8 cellular contexts compared by ENCODE assay signal in the genomic region with DNA sequence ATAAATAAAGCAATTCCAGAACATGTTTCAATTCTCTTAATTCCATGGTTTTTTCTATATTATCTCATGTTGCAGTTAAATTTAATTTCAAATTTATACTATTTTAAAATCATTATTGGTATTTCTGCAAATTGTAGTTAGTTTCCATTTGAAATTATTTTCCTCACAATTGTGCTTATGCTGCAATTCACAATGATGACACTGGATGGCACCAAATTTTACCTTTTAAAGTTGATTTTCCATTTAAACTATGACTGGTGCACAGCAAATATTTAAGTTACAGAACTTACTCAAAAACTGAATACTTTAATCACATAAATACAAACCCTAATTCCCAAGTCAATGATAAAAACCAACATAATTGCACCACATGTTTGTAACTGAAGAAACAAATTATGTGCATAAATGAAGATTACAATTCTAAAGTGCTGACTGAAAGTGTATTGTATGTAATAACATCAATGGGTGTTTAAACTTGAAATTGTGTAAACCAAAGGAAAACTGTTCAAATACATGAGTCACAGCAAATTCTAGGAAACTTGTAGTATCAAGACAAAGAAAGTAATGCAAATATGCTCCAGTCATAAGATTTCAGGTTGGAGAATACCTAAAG.
DNase-seq lines count a peak whose midpoint lies in the region; ATAC-seq, FAIRE-seq and TF ChIP-seq lines count a peak whose summit lies in the region.

No MANE protein-coding gene starts in this region.

- no peaks in the 10 kb centered on the region for H3K27me3 Mint-ChIP-seq in WTC11 (ENCODE audit: low read depth)

- no peak for DNase-seq in GM10248 (ENCODE audit: extremely low spot score)
- peak; percentile 66 for DNase-seq in HT-29 (ENCODE audit: low spot score)
- DNase-seq in WTC11 (ENCODE audit: low spot score): no peak
- peak; percentile 27 for DNase-seq in left kidney (ENCODE audit: low read depth, low spot score)
- DNase-seq in T-helper 9 cell: no peak
- DNase-seq in 8988T: no peak
- DNase-seq in GM12891 (ENCODE audit: insufficient read length, low spot score): no peak

- no peak overlapping the region for H3K27ac Mint-ChIP-seq in WTC11

- H3K4me1 Mint-ChIP-seq in WTC11: peaks cover 7% of the 10 kb centered on the region

- TF ChIP-seq POLR2A in GM12891 (IDR thresholded peaks at IDR 0.05; ENCODE audit: low read depth, low read length): no peak

- CTCF ChIA-PET in GM10248 (lab: Yijun Ruan, JAX): interaction anchor here (1.2 to 5.4 kb wide), 5 partner anchors 73 to 316 kb away, joined by 3 to 38 read pairs (median 10); no protein-coding TSS in a partner anchor
- CTCF ChIA-PET in WTC11 (lab: Charles Lee): interaction anchor here (0.7 to 3.4 kb wide), 7 partner anchors 18 to 313 kb away, joined by 3 to 20 read pairs (median 5); no protein-coding TSS in a partner anchor

- H3K36me3 Mint-ChIP-seq in WTC11: no peaks in the 10 kb centered on the region

- peaks cover 13% of the 10 kb centered on the region; the same call in 1 of the 2 replicates for H3K9me3 Mint-ChIP-seq in WTC11

- no peak overlapping the region for H3K4me3 Mint-ChIP-seq in WTC11

- POLR2A ChIA-PET in GM10248 (lab: Yijun Ruan, JAX): no interaction called here
- POLR2A ChIA-PET in WTC11 (lab: Charles Lee): no interaction called here

- TF ChIP-seq CTCF in GM10248 (IDR thresholded peaks at IDR 0.05; ENCODE audit: control extremely low read depth, extremely low read depth, low read depth, missing control alignments) (peak; percentile 64), WTC11 (IDR thresholded peaks at IDR 0.05) (peak; percentile 61)

- ATAC-seq in WTC11: no peak
- ATAC-seq in HG03280 (IDR thresholded peaks at IDR 0.05; ENCODE audit: unreplicated experiment): no peak

- no peak for FAIRE-seq in GM12891 (lab: Jason Lieb, UNC)

TF ChIP-seq in WTC11, 78 proteins besides CTCF, POLR2A, EP300 and RAD21:
- TF ChIP-seq GABPB1 (CRISPR knock-in tag; IDR thresholded peaks at IDR 0.05): no peak
- TF ChIP-seq, protein P1, sequence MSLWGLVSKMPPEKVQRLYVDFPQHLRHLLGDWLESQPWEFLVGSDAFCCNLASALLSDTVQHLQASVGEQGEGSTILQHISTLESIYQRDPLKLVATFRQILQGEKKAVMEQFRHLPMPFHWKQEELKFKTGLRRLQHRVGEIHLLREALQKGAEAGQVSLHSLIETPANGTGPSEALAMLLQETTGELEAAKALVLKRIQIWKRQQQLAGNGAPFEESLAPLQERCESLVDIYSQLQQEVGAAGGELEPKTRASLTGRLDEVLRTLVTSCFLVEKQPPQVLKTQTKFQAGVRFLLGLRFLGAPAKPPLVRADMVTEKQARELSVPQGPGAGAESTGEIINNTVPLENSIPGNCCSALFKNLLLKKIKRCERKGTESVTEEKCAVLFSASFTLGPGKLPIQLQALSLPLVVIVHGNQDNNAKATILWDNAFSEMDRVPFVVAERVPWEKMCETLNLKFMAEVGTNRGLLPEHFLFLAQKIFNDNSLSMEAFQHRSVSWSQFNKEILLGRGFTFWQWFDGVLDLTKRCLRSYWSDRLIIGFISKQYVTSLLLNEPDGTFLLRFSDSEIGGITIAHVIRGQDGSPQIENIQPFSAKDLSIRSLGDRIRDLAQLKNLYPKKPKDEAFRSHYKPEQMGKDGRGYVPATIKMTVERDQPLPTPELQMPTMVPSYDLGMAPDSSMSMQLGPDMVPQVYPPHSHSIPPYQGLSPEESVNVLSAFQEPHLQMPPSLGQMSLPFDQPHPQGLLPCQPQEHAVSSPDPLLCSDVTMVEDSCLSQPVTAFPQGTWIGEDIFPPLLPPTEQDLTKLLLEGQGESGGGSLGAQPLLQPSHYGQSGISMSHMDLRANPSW (CRISPR knock-in tag; conservative IDR thresholded peaks at IDR 0.05; ENCODE audit: low read depth): no peak
- no peak for TF ChIP-seq ESRRA (CRISPR knock-in tag; IDR thresholded peaks at IDR 0.05; ENCODE audit: borderline replicate concordance)
- TF ChIP-seq, protein P2, sequence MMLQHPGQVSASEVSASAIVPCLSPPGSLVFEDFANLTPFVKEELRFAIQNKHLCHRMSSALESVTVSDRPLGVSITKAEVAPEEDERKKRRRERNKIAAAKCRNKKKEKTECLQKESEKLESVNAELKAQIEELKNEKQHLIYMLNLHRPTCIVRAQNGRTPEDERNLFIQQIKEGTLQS (CRISPR knock-in tag; conservative IDR thresholded peaks at IDR 0.05): no peak
- TF ChIP-seq, protein P3, sequence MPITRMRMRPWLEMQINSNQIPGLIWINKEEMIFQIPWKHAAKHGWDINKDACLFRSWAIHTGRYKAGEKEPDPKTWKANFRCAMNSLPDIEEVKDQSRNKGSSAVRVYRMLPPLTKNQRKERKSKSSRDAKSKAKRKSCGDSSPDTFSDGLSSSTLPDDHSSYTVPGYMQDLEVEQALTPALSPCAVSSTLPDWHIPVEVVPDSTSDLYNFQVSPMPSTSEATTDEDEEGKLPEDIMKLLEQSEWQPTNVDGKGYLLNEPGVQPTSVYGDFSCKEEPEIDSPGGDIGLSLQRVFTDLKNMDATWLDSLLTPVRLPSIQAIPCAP (CRISPR knock-in tag; IDR thresholded peaks at IDR 0.05): no peak
- TF ChIP-seq NFATC4 (CRISPR knock-in tag; IDR thresholded peaks at IDR 0.05): no peak
- TF ChIP-seq, protein P4, sequence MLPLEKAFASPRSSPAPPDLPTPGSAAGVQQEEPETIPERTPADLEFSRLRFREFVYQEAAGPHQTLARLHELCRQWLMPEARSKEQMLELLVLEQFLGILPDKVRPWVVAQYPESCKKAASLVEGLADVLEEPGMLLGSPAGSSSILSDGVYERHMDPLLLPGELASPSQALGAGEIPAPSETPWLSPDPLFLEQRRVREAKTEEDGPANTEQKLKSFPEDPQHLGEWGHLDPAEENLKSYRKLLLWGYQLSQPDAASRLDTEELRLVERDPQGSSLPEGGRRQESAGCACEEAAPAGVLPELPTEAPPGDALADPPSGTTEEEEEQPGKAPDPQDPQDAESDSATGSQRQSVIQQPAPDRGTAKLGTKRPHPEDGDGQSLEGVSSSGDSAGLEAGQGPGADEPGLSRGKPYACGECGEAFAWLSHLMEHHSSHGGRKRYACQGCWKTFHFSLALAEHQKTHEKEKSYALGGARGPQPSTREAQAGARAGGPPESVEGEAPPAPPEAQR (CRISPR knock-in tag; IDR thresholded peaks at IDR 0.05): no peak
- no peak for TF ChIP-seq ZNF121 (CRISPR knock-in tag; IDR thresholded peaks at IDR 0.05)
- TF ChIP-seq JUN (CRISPR knock-in tag; IDR thresholded peaks at IDR 0.05): no peak
TF ChIP-seq in WTC11: peak in this region for 0.

TF ChIP-seq in GM12891, 5 proteins besides CTCF, POLR2A, EP300 and RAD21:
- TF ChIP-seq SPI1 (IDR thresholded peaks at IDR 0.05; ENCODE audit: low read depth, low read length): no peak
- TF ChIP-seq POLR2AphosphoS5 (IDR thresholded peaks at IDR 0.05; ENCODE audit: low read depth, low read length): no peak
- no peak for TF ChIP-seq PAX5 (IDR thresholded peaks at IDR 0.05; ENCODE audit: insufficient read depth, low read length, severe bottlenecking)
- TF ChIP-seq POU2F2 (IDR thresholded peaks at IDR 0.05; ENCODE audit: low read depth, low read length): no peak
- no peak for TF ChIP-seq TAF1 (IDR thresholded peaks at IDR 0.05; ENCODE audit: low read depth, low read length)

Comparison
In these comparisons a context has a peak if more than half of its experiments do, and no peak if none do; other contexts are left out.
1. DNase-seq: peak in HT-29 (single experiment) and left kidney (single experiment); none in GM10248 (single experiment), WTC11 (single experiment), T-helper 9 cell (single experiment), 8988T (single experiment) and GM12891 (single experiment).